ENCODE assay signal across 8 cellular contexts in genomic region chr5:159184858-159185381, GRCh38. TPM values are rescaled to one million over a fixed set of nuclear protein-coding genes. Genes with fewer than 3 reads are reported as not detected.
DNase-seq lines count a peak whose midpoint lies in the region; ATAC-seq and TF ChIP-seq lines count a peak whose summit lies in the region.

No MANE protein-coding gene starts in this region.

- no peak overlapping the region for H3K4me3 ChIP-seq in CD8-positive, alpha-beta T cell (ENCODE audit: low read depth, low read length)
- no peak overlapping the region for H3K4me3 ChIP-seq in lung

- DNase-seq in CD8-positive, alpha-beta T cell: no peak
- peak; percentile 48 for DNase-seq in activated naive CD4-positive, alpha-beta T cell treated with anti-CD3 and anti-CD28 coated beads, Interleukin-2, amount 50 U/mL, for 16 hours
- DNase-seq in lung (ENCODE audit: low spot score): no peak
- no peak for DNase-seq in hypothalamus (lab: John Stamatoyannopoulos, UW)
- no peak for DNase-seq in cerebellar nuclear complex (lab: John Stamatoyannopoulos, UW)
- no peak for DNase-seq in NCI-H1930 (lab: John Stamatoyannopoulos, UW)
- DNase-seq in NCI-H510A treated with DMSO at 0.1 percent for 48 hours (lab: John Stamatoyannopoulos, UW): no peak

- WGBS in lung, 2 donors: 46 to 57% methylated on average over 4 of the region's 4 CpGs

- no peak for TF ChIP-seq CTCF in CD8-positive, alpha-beta T cell (IDR thresholded peaks at IDR 0.05)
- no peak for TF ChIP-seq CTCF in lung (IDR thresholded peaks at IDR 0.05; ENCODE audit: control extremely low read depth, extremely low read depth)

- peaks cover 53% of the 10 kb centered on the region for H3K36me3 Mint-ChIP-seq in CD8-positive, alpha-beta T cell

- H3K4me3 Mint-ChIP-seq in CD8-positive, alpha-beta T cell: no peak overlapping the region

- no peaks in the 10 kb centered on the region for H3K27me3 Mint-ChIP-seq in CD8-positive, alpha-beta T cell (ENCODE audit: low read depth)

- CTCF ChIA-PET in CD8-positive, alpha-beta T cell (lab: Charles Lee): no interaction called here

- H3K4me1 Mint-ChIP-seq in CD8-positive, alpha-beta T cell (ENCODE audit: low read depth): peaks cover 56% of the 10 kb centered on the region

- peak overlapping the region; percentile 61 for H3K27ac Mint-ChIP-seq in CD8-positive, alpha-beta T cell

- H3K4me1 ChIP-seq in CD8-positive, alpha-beta T cell (ENCODE audit: insufficient read depth, low read length): peaks cover 14% of the 10 kb centered on the region
- peaks cover 3 to 26% of the 10 kb centered on the region in 2 donors for H3K4me1 ChIP-seq in lung (ENCODE audit: control insufficient read depth in 2 of 2, insufficient read depth in 2 of 2, low read length in 2 of 2)

- peaks cover 6% of the 10 kb centered on the region for H3K36me3 ChIP-seq in CD8-positive, alpha-beta T cell (ENCODE audit: insufficient read depth, low read length)
- peaks cover 6 to 7% of the 10 kb centered on the region in 2 donors for H3K36me3 ChIP-seq in lung (ENCODE audit: control insufficient read depth in 2 of 2, insufficient read depth in 2 of 2, low read length in 2 of 2)

- H3K9me3 ChIP-seq in CD8-positive, alpha-beta T cell (ENCODE audit: low read length): no peaks in the 10 kb centered on the region
- no peaks in the 10 kb centered on the region for H3K9me3 ChIP-seq in lung (ENCODE audit: control insufficient read depth in 2 of 2, insufficient read depth in 1 of 2, low read length in 1 of 2)

- intact Hi-C loops in CD8-positive, alpha-beta T cell (cut with DNase I, micrococcal nuclease): loop anchor here in 1 of 2 experiments (2.0 kb wide), 1 partner anchor 20 kb away; no protein-coding TSS in a partner anchor

- ATAC-seq in CD8-positive, alpha-beta T cell: no peak
- ATAC-seq in HG02973 (IDR thresholded peaks at IDR 0.05; ENCODE audit: unreplicated experiment) (peak; percentile 40), lung (ENCODE audit: insufficient read depth, low FRiP score) (no peak)

- H3K27ac ChIP-seq in CD8-positive, alpha-beta T cell (ENCODE audit: low read depth, low read length): no peak overlapping the region
- H3K27ac ChIP-seq in lung (ENCODE audit: low read depth in 1 of 2, low read length in 1 of 2): peak overlapping the region; percentile 64 to 81

- POLR2A ChIA-PET in CD8-positive, alpha-beta T cell (lab: Charles Lee): no interaction called here

- no peaks in the 10 kb centered on the region for H3K9me3 Mint-ChIP-seq in CD8-positive, alpha-beta T cell

- H3K27me3 ChIP-seq in CD8-positive, alpha-beta T cell (ENCODE audit: insufficient read depth, low read length): no peaks in the 10 kb centered on the region
- H3K27me3 ChIP-seq in lung (ENCODE audit: control insufficient read depth, insufficient read depth): no peaks in the 10 kb centered on the region

RNA-seq across cellular contexts. Expression of gene RNF145, which starts 24.4 kb away (rescaled TPM):
- 10 to 100 TPM; 62.0 to 72.8 TPM for total RNA-seq in CD8-positive, alpha-beta T cell
- total RNA-seq in lung: 100 to 1,000 TPM; 212 to 240 TPM
- 100 to 1,000 TPM in 1 of 2 donors, 10 to 100 TPM in 1; 70.0 to 142 TPM for polyA plus RNA-seq in lung
